In genomic region chr6:31572041-31572911, GRCh38 we compare ENCODE assay signal across 8 cellular contexts. TPM values are rescaled to one million over a fixed set of nuclear protein-coding genes. Genes with fewer than 3 reads are reported as not detected.
DNase-seq lines count a peak whose midpoint lies in the region; ATAC-seq and TF ChIP-seq lines count a peak whose summit lies in the region.

Gene LTA (plus strand): TSS chr6:31572289. CDS start chr6:31572743, 454 bp downstream.

- peaks cover 25 to 50% of the 10 kb centered on the region in 2 donors for H3K36me3 Mint-ChIP-seq in stimulated activated naive B cell treated with anti-CD40 and anti-IgM and Interleukin-4, amounts not matched to agents 10 μg/mL and 1 μg/mL and 100 μg/mL, for 72 hours

- peak within 1 kb of the TSS; percentile 16 for H3K4me3 ChIP-seq in colonic mucosa
- H3K4me3 ChIP-seq in WERI-Rb-1 (ENCODE audit: low read depth, low read length): no peak within 1 kb of the TSS
- H3K4me3 ChIP-seq in thyroid gland (replicated peaks in 1 of 3): no peak within 1 kb of the TSS

- no peaks in the 10 kb centered on the region for H3K9me3 Mint-ChIP-seq in stimulated activated naive B cell treated with anti-CD40 and anti-IgM and Interleukin-4, amounts not matched to agents 10 μg/mL and 1 μg/mL and 100 μg/mL, for 72 hours

- no peaks in the 10 kb centered on the region for H3K27me3 ChIP-seq in colonic mucosa
- no peaks in the 10 kb centered on the region for H3K27me3 ChIP-seq in WERI-Rb-1 (ENCODE audit: insufficient read depth, low read depth, severe bottlenecking)
- H3K27me3 ChIP-seq in thyroid gland: no peaks in the 10 kb centered on the region

- TF ChIP-seq CTCF in colonic mucosa (IDR thresholded peaks at IDR 0.05): no peak
- no peak for TF ChIP-seq CTCF in WERI-Rb-1 (IDR thresholded peaks at IDR 0.05; ENCODE audit: low read depth, low read length)
- no peak for TF ChIP-seq CTCF in thyroid gland (IDR thresholded peaks at IDR 0.05)

- peak within 1 kb of the TSS in 1 of 2 donors; percentile 50 for H3K9ac ChIP-seq in colonic mucosa (ENCODE audit: low read depth in 2 of 2, low read length in 2 of 2)

- 86 to 89% methylated on average over 27 of the region's 27 CpGs for WGBS in thyroid gland, 2 donors

- peak within 1 kb of the TSS; percentile 25 for H3K27ac ChIP-seq in colonic mucosa
- no peak within 1 kb of the TSS for H3K27ac ChIP-seq in WERI-Rb-1
- H3K27ac ChIP-seq in thyroid gland: no peak within 1 kb of the TSS

- H3K4me1 ChIP-seq in colonic mucosa: no peaks in the 10 kb centered on the region
- no peaks in the 10 kb centered on the region for H3K4me1 ChIP-seq in thyroid gland

- peaks cover 72 to 97% of the 10 kb centered on the region in 2 donors for H3K4me1 Mint-ChIP-seq in stimulated activated naive B cell treated with anti-CD40 and anti-IgM and Interleukin-4, amounts not matched to agents 10 μg/mL and 1 μg/mL and 100 μg/mL, for 72 hours

- H3K4me3 Mint-ChIP-seq in stimulated activated naive B cell treated with anti-CD40 and anti-IgM and Interleukin-4, amounts not matched to agents 10 μg/mL and 1 μg/mL and 100 μg/mL, for 72 hours: peak within 1 kb of the TSS; percentile 90 to 100

- peak; percentile 35 for ATAC-seq in GM21515 (IDR thresholded peaks at IDR 0.05; ENCODE audit: unreplicated experiment)
- peak; percentile 53 to 56 for ATAC-seq in stimulated activated naive B cell treated with anti-CD40 and anti-IgM and Interleukin-4, amounts not matched to agents 10 μg/mL and 1 μg/mL and 100 μg/mL, for 72 hours (replicated peaks)

- no peak for TF ChIP-seq POLR2A in thyroid gland (IDR thresholded peaks at IDR 0.05)

- H3K9me3 ChIP-seq in colonic mucosa (no peaks in the 10 kb centered on the region), WERI-Rb-1 (ENCODE audit: severe bottlenecking) (no peaks in the 10 kb centered on the region), thyroid gland (no peaks in the 10 kb centered on the region)

- no peaks in the 10 kb centered on the region for H3K36me3 ChIP-seq in colonic mucosa
- H3K36me3 ChIP-seq in WERI-Rb-1: no peaks in the 10 kb centered on the region
- H3K36me3 ChIP-seq in thyroid gland: no peaks in the 10 kb centered on the region

- no peaks in the 10 kb centered on the region for H3K27me3 Mint-ChIP-seq in stimulated activated naive B cell treated with anti-CD40 and anti-IgM and Interleukin-4, amounts not matched to agents 10 μg/mL and 1 μg/mL and 100 μg/mL, for 72 hours

- H3K27ac Mint-ChIP-seq in stimulated activated naive B cell treated with anti-CD40 and anti-IgM and Interleukin-4, amounts not matched to agents 10 μg/mL and 1 μg/mL and 100 μg/mL, for 72 hours: peak within 1 kb of the TSS; percentile 100

- intact Hi-C loops in T-helper 2 cell treated with Interferon-gamma antibody and Interleukin-4, amounts not matched to agents 100 ng/mL and 5 ng/mL, for 36 hours (cut with micrococcal nuclease): no loop called here
- intact Hi-C loops in colonic mucosa (cut with DNase I) (no loop called here), thyroid gland (cut with DNase I) (no loop called here)

- no peak for DNase-seq in colonic mucosa
- peak; percentile 74 for DNase-seq in stimulated activated naive B cell treated with anti-CD40 and anti-IgM and Interleukin-4, amounts not matched to agents 10 μg/mL and 1 μg/mL and 100 μg/mL, for 72 hours
- no peak for DNase-seq in WERI-Rb-1
- DNase-seq in thyroid gland: no peak
- DNase-seq in NCI-H2107 treated with DMSO at 0.1 percent for 48 hours (lab: John Stamatoyannopoulos, UW; ENCODE audit: unreplicated experiment): no peak
- no peak for DNase-seq in SK-N-DZ (ENCODE audit: low spot score)

RNA-seq across cellular contexts. Expression of gene LTA, which starts in this region (rescaled TPM):
- 29.4 and 30.0 TPM in 2 replicates for total RNA-seq in T-helper 2 cell treated with Interferon-gamma antibody and Interleukin-4, amounts not matched to agents 100 ng/mL and 5 ng/mL, for 36 hours
- 1 to 10 TPM in 1 of 2 donors, under 1 TPM in 1; 0.35 to 2.4 TPM for total RNA-seq in colonic mucosa
- not detected for total RNA-seq in thyroid gland
- not detected in 2 replicates for polyA plus RNA-seq in SK-N-DZ (2014; cell fraction: cytosol; rRNA removed)
- not detected in 2 replicates for polyA plus RNA-seq in SK-N-DZ (2014; cell fraction: nucleus; rRNA removed)
